In the genomic region with DNA sequence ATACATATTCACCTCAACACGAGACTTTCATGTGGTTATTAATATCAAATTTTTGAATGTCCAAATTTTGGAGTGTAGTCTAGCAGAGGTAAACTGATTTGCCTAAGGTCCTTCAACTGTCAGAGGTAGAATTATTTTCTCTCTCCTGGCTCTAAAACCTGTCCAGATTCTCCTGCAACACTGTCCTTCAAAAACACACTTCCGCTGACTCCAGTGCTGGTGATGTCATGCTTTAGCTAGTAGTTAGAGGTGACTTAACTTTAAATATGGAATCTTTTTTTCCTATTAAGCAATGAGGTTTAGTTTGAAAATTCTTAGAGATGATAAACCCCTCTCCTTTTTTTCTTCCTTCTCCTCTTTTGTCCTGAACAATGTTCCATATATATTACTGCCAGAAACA, we compare ENCODE assay signal across 29 cellular contexts. TPM values are rescaled to one million over a fixed set of nuclear protein-coding genes. Genes with fewer than 3 reads are reported as not detected.
"Had no signal": no experiment of that assay in that cellular context is flagged by ENCODE, and none has a peak within 500 bp of the region (broad histone marks: within the 10 kb centered on the region; RNA-seq: fewer than 3 reads in every experiment).

No MANE protein-coding gene starts in this region.

- FAIRE-seq: urothelium cell line had no signal

- H3K36me3 Mint-ChIP-seq: stimulated activated effector memory CD8-positive, alpha-beta T cell treated with anti-CD3 and anti-CD28 coated beads, Interleukin-12 subunit alpha, Interleukin-12 subunit beta, amount 100 ng/mL, for 72 hours; stimulated activated memory B cell treated with anti-CD40 and anti-IgM and Interleukin-4, amounts not matched to agents 10 μg/mL and 1 μg/mL and 100 μg/mL, for 72 hours; stimulated activated naive B cell treated with anti-CD40 and anti-IgM and Interleukin-4, amounts not matched to agents 10 μg/mL and 1 μg/mL and 100 μg/mL, for 72 hours; type B pancreatic cell had no signal

- DNase-seq: stimulated activated CD4-positive, alpha-beta T cell treated with anti-CD3 and anti-CD28 coated beads, Interleukin-2, amount 100 ng/mL, for 48 hours; stimulated activated CD4-positive, alpha-beta T cell treated with anti-CD3 and anti-CD28 coated beads, Interleukin-4, amount 100 ng/mL, for 1 hour; stimulated activated CD4-positive, alpha-beta T cell treated with anti-CD3 and anti-CD28 coated beads, Interleukin-4, amount 100 ng/mL, for 24 hours; stimulated activated CD4-positive, alpha-beta T cell treated with anti-CD3 and anti-CD28 coated beads, Interleukin-4, amount 100 ng/mL, for 4 hours; stimulated activated CD8-positive, alpha-beta memory T cell treated with anti-CD3 and anti-CD28 coated beads, Interleukin-4, amount 100 ng/mL, for 48 hours; stimulated activated naive B cell treated with anti-CD40 and anti-IgM and Interleukin-4, amounts not matched to agents 10 μg/mL and 1 μg/mL and 100 μg/mL, for 72 hours; stimulated activated naive CD4-positive, alpha-beta T cell; stimulated activated naive CD4-positive, alpha-beta T cell treated with Interleukin-2 at 50 U/mL for 16 hours; stimulated activated naive CD8-positive, alpha-beta T cell treated with anti-CD3 and anti-CD28 coated beads, Interleukin-15, amount 100 ng/mL, for 72 hours; stimulated activated naive CD8-positive, alpha-beta T cell treated with anti-CD3 and anti-CD28 coated beads, Interleukin-15, Interleukin-2, amounts not matched to agents 100 U/mL and 50 U/mL, for 24 hours; stomach; substantia nigra; testis; thyroid gland; tibial artery; transverse colon; trophoblast cell; upper lobe of left lung; upper lobe of right lung; uterus had no signal

- ATAC-seq: stimulated activated effector memory CD8-positive, alpha-beta T cell treated with anti-CD3 and anti-CD28 coated beads, Interleukin-12 subunit alpha, Interleukin-12 subunit beta, amount 100 ng/mL, for 72 hours; stimulated activated memory B cell treated with anti-CD40 and anti-IgM and Interleukin-4, amounts not matched to agents 10 μg/mL and 1 μg/mL and 100 μg/mL, for 72 hours; stimulated activated naive B cell treated with anti-CD40 and anti-IgM and Interleukin-4, amounts not matched to agents 10 μg/mL and 1 μg/mL and 100 μg/mL, for 72 hours; stimulated activated naive CD8-positive, alpha-beta T cell treated with anti-CD3 and anti-CD28 coated beads, Interleukin-15, amount 100 ng/mL, for 72 hours; stimulated activated naive CD8-positive, alpha-beta T cell treated with anti-CD3 and anti-CD28 coated beads, Interleukin-15, Interleukin-2, amounts not matched to agents 100 U/mL and 50 U/mL, for 24 hours; upper lobe of right lung had no signal

- H3K9me3 Mint-ChIP-seq: stimulated activated effector memory CD8-positive, alpha-beta T cell treated with anti-CD3 and anti-CD28 coated beads, Interleukin-12 subunit alpha, Interleukin-12 subunit beta, amount 100 ng/mL, for 72 hours; stimulated activated memory B cell treated with anti-CD40 and anti-IgM and Interleukin-4, amounts not matched to agents 10 μg/mL and 1 μg/mL and 100 μg/mL, for 72 hours; stimulated activated naive CD8-positive, alpha-beta T cell treated with anti-CD3 and anti-CD28 coated beads, Interleukin-15, amount 100 ng/mL, for 72 hours; type B pancreatic cell had no signal

- H3K4me3 Mint-ChIP-seq: stimulated activated effector memory CD8-positive, alpha-beta T cell treated with anti-CD3 and anti-CD28 coated beads, Interleukin-12 subunit alpha, Interleukin-12 subunit beta, amount 100 ng/mL, for 72 hours; stimulated activated memory B cell treated with anti-CD40 and anti-IgM and Interleukin-4, amounts not matched to agents 10 μg/mL and 1 μg/mL and 100 μg/mL, for 72 hours; stimulated activated naive B cell treated with anti-CD40 and anti-IgM and Interleukin-4, amounts not matched to agents 10 μg/mL and 1 μg/mL and 100 μg/mL, for 72 hours; stimulated activated naive CD8-positive, alpha-beta T cell treated with anti-CD3 and anti-CD28 coated beads, Interleukin-15, amount 100 ng/mL, for 72 hours; stimulated activated naive CD8-positive, alpha-beta T cell treated with anti-CD3 and anti-CD28 coated beads, Interleukin-15, Interleukin-2, amounts not matched to agents 100 ng/mL and 50 ng/mL, for 24 hours; type B pancreatic cell had no signal

- H3K9me3 ChIP-seq: stomach, suprapubic skin, testis, thoracic aorta, thyroid gland, tibial artery, tibial nerve, transverse colon, upper lobe of left lung, upper lobe of right lung, uterus, vagina had no signal

- H3K27me3 ChIP-seq: testis, thyroid gland, upper lobe of left lung, vagina had no signal

- H3K36me3 ChIP-seq: stomach, suprapubic skin, thoracic aorta, thyroid gland, tibial artery, tibial nerve, transverse colon, upper lobe of left lung, upper lobe of right lung, uterus, vagina had no signal

- H3K27ac Mint-ChIP-seq: stimulated activated effector memory CD8-positive, alpha-beta T cell treated with anti-CD3 and anti-CD28 coated beads, Interleukin-12 subunit alpha, Interleukin-12 subunit beta, amount 100 ng/mL, for 72 hours; stimulated activated memory B cell treated with anti-CD40 and anti-IgM and Interleukin-4, amounts not matched to agents 10 μg/mL and 1 μg/mL and 100 μg/mL, for 72 hours; stimulated activated naive B cell treated with anti-CD40 and anti-IgM and Interleukin-4, amounts not matched to agents 10 μg/mL and 1 μg/mL and 100 μg/mL, for 72 hours; stimulated activated naive CD8-positive, alpha-beta T cell treated with anti-CD3 and anti-CD28 coated beads, Interleukin-15, amount 100 ng/mL, for 72 hours; stimulated activated naive CD8-positive, alpha-beta T cell treated with anti-CD3 and anti-CD28 coated beads, Interleukin-15, Interleukin-2, amounts not matched to agents 100 ng/mL and 50 ng/mL, for 24 hours; type B pancreatic cell had no signal

- H3K27me3 Mint-ChIP-seq: stimulated activated memory B cell treated with anti-CD40 and anti-IgM and Interleukin-4, amounts not matched to agents 10 μg/mL and 1 μg/mL and 100 μg/mL, for 72 hours had no signal

- H3K4me3 ChIP-seq: stomach, suprapubic skin, testis, thoracic aorta, thyroid gland, tibial artery, tibial nerve, transverse colon, upper lobe of left lung, upper lobe of right lung, uterus, vagina had no signal

- H3K27ac ChIP-seq: stomach, suprapubic skin, testis, thoracic aorta, thyroid gland, tibial artery, tibial nerve, transverse colon, upper lobe of left lung, upper lobe of right lung, uterus, vagina had no signal

- H3K4me1 ChIP-seq: stomach, suprapubic skin, testis, thyroid gland, tibial artery, tibial nerve, transverse colon, upper lobe of left lung, upper lobe of right lung, uterus, vagina had no signal

- H3K4me1 Mint-ChIP-seq: stimulated activated effector memory CD8-positive, alpha-beta T cell treated with anti-CD3 and anti-CD28 coated beads, Interleukin-12 subunit alpha, Interleukin-12 subunit beta, amount 100 ng/mL, for 72 hours; stimulated activated memory B cell treated with anti-CD40 and anti-IgM and Interleukin-4, amounts not matched to agents 10 μg/mL and 1 μg/mL and 100 μg/mL, for 72 hours; stimulated activated naive B cell treated with anti-CD40 and anti-IgM and Interleukin-4, amounts not matched to agents 10 μg/mL and 1 μg/mL and 100 μg/mL, for 72 hours; stimulated activated naive CD8-positive, alpha-beta T cell treated with anti-CD3 and anti-CD28 coated beads, Interleukin-15, amount 100 ng/mL, for 72 hours had no signal

RNA-seq across cellular contexts. Expression of a gene that starts 10.8 kb away (rescaled TPM):
- total RNA-seq: vagina had no signal
